ENCODE assay signal across 8 cellular contexts in the genomic region with DNA sequence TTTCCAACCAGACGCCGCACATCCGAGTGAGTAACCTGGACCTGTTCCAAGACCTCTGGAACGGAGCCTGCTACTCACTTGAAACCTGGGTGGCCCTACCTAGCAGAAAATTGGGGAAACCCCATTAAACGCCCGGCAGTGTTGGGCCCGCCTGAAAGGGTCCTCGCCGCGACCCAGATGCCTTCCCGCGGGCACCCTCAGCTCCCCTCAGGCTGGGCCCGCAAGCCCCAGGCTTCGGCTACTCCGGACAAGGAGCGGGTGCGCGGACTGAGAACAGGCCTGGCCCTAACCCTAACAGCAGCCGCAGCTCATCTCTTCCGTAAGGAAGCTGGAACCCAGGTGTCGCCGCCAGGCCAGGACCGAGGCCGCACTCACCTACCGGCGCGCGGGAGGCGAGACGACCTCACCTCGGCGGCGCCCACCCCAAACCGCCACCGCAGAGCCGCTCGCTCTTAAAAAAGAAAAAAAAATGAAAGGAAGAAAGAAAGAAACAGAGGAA. TPM values are rescaled to one million over a fixed set of nuclear protein-coding genes. Genes with fewer than 3 reads are reported as not detected.
A peak's percentile ranks its signal among the peaks of the same experiment; 100 is the strongest.
DNase-seq lines count a peak whose midpoint lies in the region; ATAC-seq, FAIRE-seq and TF ChIP-seq lines count a peak whose summit lies in the region.

No MANE protein-coding gene starts in this region.

- H3K27ac ChIP-seq in OCI-LY3 (ENCODE audit: low read length) = peak overlapping the region; percentile 57
- H3K27ac ChIP-seq in kidney (ENCODE audit: low read depth in 2 of 2, low read length in 2 of 2) = peak overlapping the region; percentile 80 to 92

- H2AFZ ChIP-seq in OCI-LY3 (ENCODE audit: low read depth, low read length) = peak overlapping the region; percentile 60

- H3K36me3 ChIP-seq in OCI-LY3 (replicated peaks; ENCODE audit: low read depth, low read length) (peaks cover 8% of the 10 kb centered on the region), kidney (ENCODE audit: control insufficient read depth in 1 of 2, insufficient read depth in 2 of 2, low read length in 2 of 2) (no peaks in the 10 kb centered on the region)

- peak overlapping the region; percentile 77 for H3K9ac ChIP-seq in OCI-LY3 (ENCODE audit: low read length)
- H3K9ac ChIP-seq in kidney (ENCODE audit: low read length in 2 of 2) = peak overlapping the region; percentile 82 to 89

- peak overlapping the region; percentile 70 for H3K4me3 ChIP-seq in AG09309 (ENCODE audit: control insufficient read depth, low read depth, low read length)
- H3K4me3 ChIP-seq in GM12875 (ENCODE audit: low read depth, low read length) = peak overlapping the region; percentile 83
- H3K4me3 ChIP-seq in OCI-LY3 (ENCODE audit: low read length) = peak overlapping the region; percentile 87
- H3K4me3 ChIP-seq in kidney (ENCODE audit: low read length in 2 of 2) = peak overlapping the region; percentile 85 to 92

- no peaks in the 10 kb centered on the region for H3K27me3 ChIP-seq in OCI-LY3 (ENCODE audit: low read depth, low read length)

- peak overlapping the region; percentile 98 for H3K27ac Mint-ChIP-seq in central memory CD8-positive, alpha-beta T cell (ENCODE audit: low read depth)

- ATAC-seq in HG02759 (IDR thresholded peaks at IDR 0.05; ENCODE audit: unreplicated experiment) = peak; percentile 34
- peak; percentile 5 for ATAC-seq in central memory CD8-positive, alpha-beta T cell (replicated peaks; ENCODE audit: extremely low read depth, poor library complexity, severe bottlenecking)

- H3K4me1 ChIP-seq in OCI-LY3 (ENCODE audit: low read length) (peaks cover 18% of the 10 kb centered on the region), kidney (ENCODE audit: control insufficient read depth in 1 of 2, insufficient read depth in 1 of 2, low read depth in 1 of 2, low read length in 2 of 2) (peaks cover 14 to 19% of the 10 kb centered on the region in 2 donors)

- no peak for FAIRE-seq in kidney (lab: Jason Lieb, UNC)

- no peak for DNase-seq in AG09309 (ENCODE audit: low read depth)
- no peak for DNase-seq in central memory CD8-positive, alpha-beta T cell (ENCODE audit: low spot score in 2 of 2)
- peak; percentile 83 for DNase-seq in kidney
- peak; percentile 28 for DNase-seq in stimulated activated CD8-positive, alpha-beta memory T cell treated with anti-CD3 and anti-CD28 coated beads, Interleukin-4, amount 100 ng/mL, for 24 hours (ENCODE audit: low read depth)
- no peak for DNase-seq in OCI-M2 (lab: John Stamatoyannopoulos, UW; ENCODE audit: unreplicated experiment)

- no peaks in the 10 kb centered on the region for H3K9me3 Mint-ChIP-seq in central memory CD8-positive, alpha-beta T cell

- H3K9me3 ChIP-seq in OCI-LY3 (ENCODE audit: insufficient read depth, low read length) = no peaks in the 10 kb centered on the region
- no peaks in the 10 kb centered on the region for H3K9me3 ChIP-seq in kidney (ENCODE audit: control insufficient read depth in 1 of 2, low read length in 2 of 2)

- H4K20me1 ChIP-seq in OCI-LY3 (ENCODE audit: insufficient read depth, low read length) = peaks cover 7% of the 10 kb centered on the region

- H3K36me3 Mint-ChIP-seq in central memory CD8-positive, alpha-beta T cell (ENCODE audit: insufficient read depth) = peaks cover 15% of the 10 kb centered on the region

- H3K4me3 Mint-ChIP-seq in central memory CD8-positive, alpha-beta T cell = peak overlapping the region; percentile 94

- TF ChIP-seq CTCF in AG09309 (IDR thresholded peaks at IDR 0.05; ENCODE audit: control insufficient read depth, insufficient read depth, low read depth, low read length, missing control alignments) (no peak), GM12875 (IDR thresholded peaks at IDR 0.05; ENCODE audit: borderline replicate concordance, insufficient read depth, low read depth, low read length) (no peak), OCI-LY3 (IDR thresholded peaks at IDR 0.05; ENCODE audit: low read depth, low read length) (no peak), kidney (IDR thresholded peaks at IDR 0.05; ENCODE audit: borderline replicate concordance, extremely low read depth, insufficient read depth) (no peak)

- H3K79me2 ChIP-seq in OCI-LY3 (ENCODE audit: low read length) = peaks cover 94% of the 10 kb centered on the region

- no peaks in the 10 kb centered on the region for H3K27me3 Mint-ChIP-seq in central memory CD8-positive, alpha-beta T cell

- intact Hi-C loops in kidney (cut with DNase I) = no loop called here

- H3K4me1 Mint-ChIP-seq in central memory CD8-positive, alpha-beta T cell = peaks cover 54% of the 10 kb centered on the region

- peak overlapping the region; percentile 94 for H3K4me2 ChIP-seq in OCI-LY3 (ENCODE audit: low read length)

RNA-seq across cellular contexts. Expression of a gene that starts 0.3 kb away (rescaled TPM):
- total RNA-seq in kidney = 84.6 TPM
- 79.1 TPM for polyA plus RNA-seq in kidney (ENCODE audit: insufficient read depth, low read depth, low replicate concordance)

RNA-seq across cellular contexts. Expression of a gene that starts 0.6 kb away (rescaled TPM):
- total RNA-seq in kidney = 32.2 TPM
- 14.4 TPM for polyA plus RNA-seq in kidney (ENCODE audit: insufficient read depth, low read depth, low replicate concordance)

RNA-seq across cellular contexts. Expression of a gene that starts 59.6 kb away (rescaled TPM):
- total RNA-seq in kidney = 61.5 TPM
- 53.9 TPM for polyA plus RNA-seq in kidney (ENCODE audit: insufficient read depth, low read depth, low replicate concordance)

Comparison
In these comparisons a context has a peak if more than half of its experiments do, and no peak if none do; other contexts are left out.
1. DNase-seq: peak in kidney (single experiment) and stimulated activated CD8-positive, alpha-beta memory T cell treated with anti-CD3 and anti-CD28 coated beads, Interleukin-4, amount 100 ng/mL, for 24 hours (single experiment); none in AG09309 (single experiment), central memory CD8-positive, alpha-beta T cell (0 of 2) and OCI-M2 (single experiment).
2. Peak in every context shown above with its lines, with median percentiles within 50 percentile points of each other: H3K4me3 ChIP-seq.